ENCODE assay signal across 34 cellular contexts in the genomic region with DNA sequence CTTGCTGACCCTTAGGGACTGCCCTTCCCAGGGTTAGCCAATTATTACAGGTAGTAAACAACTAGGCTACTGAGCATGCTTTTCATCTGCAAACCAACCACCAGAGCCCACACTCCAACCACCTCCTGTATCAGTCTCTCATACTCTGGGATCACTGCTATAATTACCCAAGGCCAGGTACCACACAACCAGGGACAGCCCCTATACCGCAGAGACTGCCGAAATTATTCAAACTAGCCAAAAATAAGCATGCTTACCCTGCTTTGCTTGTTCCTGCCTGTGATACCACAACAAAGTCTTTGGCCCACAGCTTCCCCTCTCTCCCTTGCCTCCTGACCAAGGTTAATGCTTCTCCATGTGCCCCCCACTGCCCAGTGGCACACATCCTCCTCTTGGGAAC.
"Had no signal": no experiment of that assay in that cellular context is flagged by ENCODE, and none has a peak within 500 bp of the region (broad histone marks: within the 10 kb centered on the region; RNA-seq: fewer than 3 reads in every experiment).

No MANE protein-coding gene starts in this region.

- FAIRE-seq: astrocyte, TTC549 had no signal

- H3K9me3 ChIP-seq: adrenal gland, body of pancreas, breast epithelium had no signal

- H3K4me3 ChIP-seq: adrenal gland, body of pancreas, breast epithelium had no signal

- H3K27me3 ChIP-seq: adrenal gland, body of pancreas, brain microvascular endothelial cell had no signal

- H3K4me1 ChIP-seq: adrenal gland, body of pancreas, breast epithelium had no signal

- ATAC-seq: activated CD8-positive, alpha-beta T cell treated with anti-CD3 and anti-CD28 coated beads for 36 hours; activated naive CD4-positive, alpha-beta T cell treated with anti-CD3 and anti-CD28 coated beads, Interleukin-2, amount 50 U/mL, for 72 hours; activated T-cell treated with anti-CD3 and anti-CD28 coated beads, Interleukin-2, amount 50 U/mL, for 4 hours; activated T-cell treated with anti-CD3 and anti-CD28 coated beads, Interleukin-2, amount 50 U/mL, for 72 hours; activated T-helper 17 cell treated with anti-CD3 and anti-CD28 coated beads, Interleukin-2, amount 50 U/mL, for 72 hours; body of pancreas had no signal

- H3K27ac ChIP-seq: adrenal gland, body of pancreas, brain microvascular endothelial cell, breast epithelium, VCaP had no signal

- H3K36me3 ChIP-seq: adrenal gland, brain microvascular endothelial cell, breast epithelium had no signal

- DNase-seq: activated B cell treated with CpG ODN at 0.5 μM for 24 hours; activated CD4-positive, alpha-beta memory T cell treated with anti-CD3 and anti-CD28 coated beads for 36 hours; activated CD4-positive, alpha-beta T cell treated with anti-CD3 and anti-CD28 coated beads for 4 hours; activated CD4-positive, alpha-beta T cell treated with anti-CD3 and anti-CD28 coated beads, Interleukin-2, amount 10 ng/mL, durations not matched to agents 24 days and 14 days; activated CD4-positive, alpha-beta T cell treated with anti-CD3 and anti-CD28 coated beads, Interleukin-2, amount 50 U/mL, for 1 hour; activated CD4-positive, alpha-beta T cell treated with anti-CD3 and anti-CD28 coated beads, Interleukin-2, amount 50 U/mL, for 4 hours; activated CD4-positive, CD25-positive, alpha-beta regulatory T cell treated with anti-CD3 and anti-CD28 coated beads, Interleukin-2, amount 50 U/mL, for 72 hours; activated CD8-positive, alpha-beta memory T cell treated with anti-CD3 and anti-CD28 coated beads, Interleukin-2, amount 50 U/mL, for 4 hours; activated CD8-positive, alpha-beta T cell treated with anti-CD3 and anti-CD28 coated beads for 36 hours; activated effector memory CD4-positive, alpha-beta T cell treated with anti-CD3 and anti-CD28 coated beads, Interleukin-2, amount 50 U/mL, for 16 hours; activated gamma-delta T cell treated with Interleukin-2 at 50 U/mL for 16 hours; activated naive CD4-positive, alpha-beta T cell; activated naive CD4-positive, alpha-beta T cell treated with anti-CD3 and anti-CD28 coated beads for 36 hours; activated naive CD4-positive, alpha-beta T cell treated with anti-CD3 and anti-CD28 coated beads, Interleukin-2, amount 50 U/mL, for 16 hours; activated naive CD8-positive, alpha-beta T cell treated with anti-CD3 and anti-CD28 coated beads for 36 hours; activated T-cell treated with anti-CD3 and anti-CD28 coated beads for 4 hours; activated T-cell treated with anti-CD3 and anti-CD28 coated beads, Interleukin-2, amount 50 U/mL, for 1 hour; activated T-cell treated with anti-CD3 and anti-CD28 coated beads, Interleukin-2, amount 50 U/mL, for 4 hours; activated T-cell treated with anti-CD3 and anti-CD28 coated beads, Interleukin-2, amount 50 U/mL, for 72 hours; adrenal gland; amniotic stem cell; aorta; body of pancreas; brain microvascular endothelial cell; central memory CD4-positive, alpha-beta T cell; T-helper 1 cell; T-helper 2 cell; T-helper 9 cell had no signal
